1 cellular context compared by ENCODE assay signal in the genomic region with DNA sequence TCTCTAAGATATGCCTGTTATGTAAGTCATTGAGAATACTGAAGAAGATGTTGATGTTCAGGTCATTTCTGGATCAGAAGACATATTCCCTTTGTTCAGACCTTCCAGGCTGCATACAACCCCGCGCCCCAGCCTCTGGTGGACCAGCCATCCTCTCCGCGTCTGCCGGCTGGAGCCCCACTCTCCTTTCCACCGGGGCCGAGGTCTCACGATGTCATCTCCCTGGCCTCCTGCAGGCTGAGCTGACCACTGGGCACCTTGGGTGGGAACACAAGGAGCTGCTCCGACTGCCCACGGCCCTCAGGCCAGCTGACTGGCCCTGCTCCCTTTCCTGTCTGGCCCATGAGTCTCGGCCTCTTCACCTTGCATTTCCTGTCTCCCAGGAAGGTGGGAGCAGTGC.
TF ChIP-seq lines count a peak whose summit lies in the region.

No MANE protein-coding gene starts in this region.

TF ChIP-seq in WTC11, 78 proteins besides CTCF, POLR2A, EP300 and RAD21 (continued from another document):
- TF ChIP-seq FOXJ3 (CRISPR knock-in tag; IDR thresholded peaks at IDR 0.05; ENCODE audit: borderline replicate concordance): no peak
- no peak for TF ChIP-seq ZNF671 (CRISPR knock-in tag; IDR thresholded peaks at IDR 0.05)
- no peak for TF ChIP-seq ZNF317 (CRISPR knock-in tag; IDR thresholded peaks at IDR 0.05; ENCODE audit: borderline replicate concordance, low read depth)
